In the genomic region with DNA sequence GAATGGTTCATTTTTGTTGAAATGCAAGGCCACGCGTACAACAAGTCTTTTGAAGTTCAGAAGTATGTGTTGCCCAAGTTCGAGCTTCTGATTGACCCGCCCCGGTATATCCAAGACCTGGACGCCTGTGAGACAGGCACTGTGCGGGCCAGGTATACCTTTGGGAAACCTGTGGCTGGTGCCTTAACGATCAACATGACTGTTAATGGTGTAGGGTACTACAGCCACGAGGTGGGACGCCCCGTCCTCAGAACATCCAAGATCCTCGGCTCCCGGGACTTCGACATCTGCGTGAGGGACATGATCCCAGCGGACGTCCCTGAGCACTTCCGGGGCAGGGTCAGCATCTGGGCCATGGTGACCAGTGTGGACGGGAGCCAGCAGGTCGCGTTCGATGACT, we compare ENCODE assay signal across 7 cellular contexts.
DNase-seq lines count a peak whose midpoint lies in the region; ATAC-seq, FAIRE-seq and TF ChIP-seq lines count a peak whose summit lies in the region.
"Not testable (repeated sequence)": the region's sequence is repeated elsewhere in the genome, so short reads cannot be mapped to it uniquely, and the experiment has no call there.

No MANE protein-coding gene starts in this region.

- intact Hi-C loops in sciatic nerve (cut with DNase I) = not testable (repeated sequence)

- H3K4me1 Mint-ChIP-seq in stimulated activated naive CD8-positive, alpha-beta T cell treated with anti-CD3 and anti-CD28 coated beads, Interleukin-15, amount 100 ng/mL, for 72 hours = not testable (repeated sequence)

- H3K36me3 ChIP-seq in bronchial epithelial cell (ENCODE audit: control insufficient read depth, insufficient read depth, low read length) = not testable (repeated sequence)

- not testable (repeated sequence) for H3K4me3 ChIP-seq in bronchial epithelial cell (ENCODE audit: low read depth, low read length)

- ATAC-seq in esophagus mucosa (peak; percentile 28), sciatic nerve (peak; percentile 20)
- peak; percentile 33 for ATAC-seq in stimulated activated naive CD8-positive, alpha-beta T cell treated with anti-CD3 and anti-CD28 coated beads, Interleukin-15, amount 100 ng/mL, for 72 hours

- H3K27ac Mint-ChIP-seq in stimulated activated naive CD8-positive, alpha-beta T cell treated with anti-CD3 and anti-CD28 coated beads, Interleukin-15, amount 100 ng/mL, for 72 hours = not testable (repeated sequence)

- FAIRE-seq in HTR-8/SVneo (lab: Jason Lieb, UNC) (peak; percentile 93), bronchial epithelial cell (lab: Jason Lieb, UNC) (peak; percentile 60), urothelium cell line (lab: Jason Lieb, UNC) (peak; percentile 81)

- H3K9me3 Mint-ChIP-seq in stimulated activated naive CD8-positive, alpha-beta T cell treated with anti-CD3 and anti-CD28 coated beads, Interleukin-15, amount 100 ng/mL, for 72 hours = not testable (repeated sequence)

- not testable (repeated sequence) for DNase-seq in HTR-8/SVneo (ENCODE audit: insufficient read length, low spot score); bronchial epithelial cell (ENCODE audit: low read depth); sciatic nerve (ENCODE audit: low spot score); stimulated activated naive CD8-positive, alpha-beta T cell treated with anti-CD3 and anti-CD28 coated beads, Interleukin-15, amount 100 ng/mL, for 72 hours; urothelium cell line (ENCODE audit: low spot score)
- DNase-seq in mesenteric fat pad (ENCODE audit: low spot score) = peak; percentile 71

- not testable (repeated sequence) for H3K27me3 Mint-ChIP-seq in stimulated activated naive CD8-positive, alpha-beta T cell treated with anti-CD3 and anti-CD28 coated beads, Interleukin-15, amount 100 ng/mL, for 72 hours

- not testable (repeated sequence) for H3K27me3 ChIP-seq in bronchial epithelial cell (ENCODE audit: control insufficient read depth, insufficient read depth, low read length)

- not testable (repeated sequence) for H3K4me3 Mint-ChIP-seq in stimulated activated naive CD8-positive, alpha-beta T cell treated with anti-CD3 and anti-CD28 coated beads, Interleukin-15, amount 100 ng/mL, for 72 hours

- TF ChIP-seq CTCF in bronchial epithelial cell (IDR thresholded peaks at IDR 0.05; ENCODE audit: insufficient read depth, low read length, severe bottlenecking) = not testable (repeated sequence)
